22 cellular contexts compared by ENCODE assay signal in the genomic region with DNA sequence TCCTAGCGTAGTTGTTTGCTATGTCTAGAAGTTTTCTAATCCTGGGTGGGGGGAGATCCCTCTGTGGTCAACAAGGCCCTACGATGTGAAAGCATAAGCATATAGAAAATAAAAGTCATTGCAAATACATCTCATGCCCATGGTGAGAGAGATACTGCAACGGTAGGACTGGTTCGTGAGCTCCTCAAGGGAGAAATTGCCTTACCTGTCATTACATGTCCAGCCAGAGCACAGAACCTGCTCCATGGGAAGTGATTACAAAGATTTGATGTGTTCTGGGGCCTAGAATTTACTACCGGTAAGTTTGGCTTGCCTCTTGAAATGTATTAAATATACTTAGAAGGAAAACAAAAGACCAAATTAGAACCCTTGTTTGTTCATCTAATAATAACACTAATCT.
"Had no signal": no experiment of that assay in that cellular context is flagged by ENCODE, and none has a peak within 500 bp of the region (broad histone marks: within the 10 kb centered on the region; RNA-seq: fewer than 3 reads in every experiment).

No MANE protein-coding gene starts in this region.

- H3K27ac Mint-ChIP-seq: IgD-negative memory B cell had no signal

- H3K27me3 Mint-ChIP-seq: IgD-negative memory B cell had no signal

- H3K27ac ChIP-seq: KMS-11, RWPE1 had no signal

- FAIRE-seq: HepG2, K562, RCC 7860 had no signal

- H3K4me3 ChIP-seq: K562 had no signal

- H3K4me3 Mint-ChIP-seq: IgD-negative memory B cell had no signal

- ATAC-seq: HepG2, K562, SK-N-SH treated with all-trans-retinoic acid at 6 μM for 48 hours had no signal

- DNase-seq: Kasumi-1, MM.1S, NCI-H1092 treated with DMSO at 0.1 percent for 48 hours, NCI-H1436, NCI-H187, NCI-H2029, NCI-H2081 treated with DMSO at 0.1 percent for 48 hours, NCI-H2171, NCI-H226, NCI-H446, NCI-H510A, NCI-H524 treated with DMSO at 0.1 percent for 48 hours, NCI-H69, NCI-H774, SHP77 had no signal

- H3K4me1 Mint-ChIP-seq: IgD-negative memory B cell had no signal

- H3K4me2 ChIP-seq: KMS-11 had no signal

- H3K9ac ChIP-seq: KMS-11 had no signal
